17 cellular contexts compared by ENCODE assay signal in genomic region chr1:93979040-93979717, GRCh38.
A peak's percentile ranks its signal among the peaks of the same experiment; 100 is the strongest.
DNase-seq lines count a peak whose midpoint lies in the region; ATAC-seq, FAIRE-seq and TF ChIP-seq lines count a peak whose summit lies in the region.
"Had no signal": no experiment of that assay in that cellular context is flagged by ENCODE, and none has a peak within 500 bp of the region (broad histone marks: within the 10 kb centered on the region; RNA-seq: fewer than 3 reads in every experiment).

No MANE protein-coding gene starts in this region.

- TF ChIP-seq CTCF in WERI-Rb-1 (IDR thresholded peaks at IDR 0.05; ENCODE audit: low read depth, low read length) (no peak), hepatocyte (IDR thresholded peaks at IDR 0.05; ENCODE audit: poor library complexity) (no peak), pancreas (IDR thresholded peaks at IDR 0.05) (no peak)

- H3K36me3 ChIP-seq in WERI-Rb-1 (no peaks in the 10 kb centered on the region), hepatocyte (replicated peaks; ENCODE audit: insufficient read depth, low read depth) (no peaks in the 10 kb centered on the region), pancreas (no peaks in the 10 kb centered on the region)
- H3K36me3 ChIP-seq: brain microvascular endothelial cell, SJCRH30 had no signal

- H3K4me2 ChIP-seq in hepatocyte, result no peak overlapping the region

- DNase-seq in ELF-1 (ENCODE audit: low read depth, low spot score) (peak; percentile 53), WERI-Rb-1 (no peak), hepatocyte (ENCODE audit: low spot score) (no peak), pancreas (no peak), ureter (ENCODE audit: low spot score) (no peak), inferior parietal cortex (ENCODE audit: extremely low spot score) (no peak)
- DNase-seq in activated CD4-positive, CD25-positive, alpha-beta regulatory T cell (lab: John Stamatoyannopoulos, UW), result no peak
- DNase-seq: activated CD4-positive, alpha-beta T cell treated with anti-CD3 and anti-CD28 coated beads for 36 hours; activated naive CD4-positive, alpha-beta T cell; brain microvascular endothelial cell; GF-D8; hippocampal formation; natural killer cell; NCI-H1930 had no signal

- ATAC-seq in pancreas (peak in 3 of 4 donors; percentile 10 to 26 (median 24)), GM21723 (IDR thresholded peaks at IDR 0.05; ENCODE audit: unreplicated experiment) (no peak)
- ATAC-seq: activated CD4-positive, alpha-beta T cell treated with anti-CD3 and anti-CD28 coated beads for 36 hours; natural killer cell had no signal

- peaks cover 21% of the 10 kb centered on the region for H3K4me1 ChIP-seq in hepatocyte (ENCODE audit: insufficient read depth)
- H3K4me1 ChIP-seq in pancreas, result peaks cover 6 to 12% (median 6%) of the 10 kb centered on the region in 3 donors
- H3K4me1 ChIP-seq: SJCRH30 had no signal

- no peaks in the 10 kb centered on the region for H3K9me3 ChIP-seq in WERI-Rb-1 (ENCODE audit: severe bottlenecking)
- no peaks in the 10 kb centered on the region for H3K9me3 ChIP-seq in hepatocyte (ENCODE audit: low read depth)
- H3K9me3 ChIP-seq in pancreas, result no peaks in the 10 kb centered on the region
- H3K9me3 ChIP-seq: SJCRH30 had no signal

- H3K9me2 ChIP-seq in hepatocyte (replicated peaks; ENCODE audit: insufficient read depth), result no peaks in the 10 kb centered on the region

- H3K4me3 ChIP-seq in WERI-Rb-1 (ENCODE audit: low read depth, low read length), result no peak overlapping the region
- H3K4me3 ChIP-seq in hepatocyte, result no peak overlapping the region
- H3K4me3 ChIP-seq in pancreas, result no peak overlapping the region
- H3K4me3 ChIP-seq: SJCRH30 had no signal

- no peak overlapping the region for H2AFZ ChIP-seq in hepatocyte

- no peaks in the 10 kb centered on the region for H3K27me3 ChIP-seq in WERI-Rb-1 (ENCODE audit: insufficient read depth, low read depth, severe bottlenecking)
- no peaks in the 10 kb centered on the region for H3K27me3 ChIP-seq in hepatocyte
- no peaks in the 10 kb centered on the region for H3K27me3 ChIP-seq in pancreas
- H3K27me3 ChIP-seq: brain microvascular endothelial cell, SJCRH30 had no signal

- intact Hi-C loops in pancreas (cut with DNase I), result no loop called here

- FAIRE-seq in pancreas (lab: Jason Lieb, UNC), result no peak
- FAIRE-seq: H54 had no signal

- H3K27ac ChIP-seq in WERI-Rb-1 (peak overlapping the region; percentile 95), hepatocyte (peak overlapping the region; percentile 47), pancreas (peak overlapping the region; percentile 17 to 63 (median 42))
- H3K27ac ChIP-seq: brain microvascular endothelial cell, SJCRH30 had no signal

- H4K20me1 ChIP-seq in hepatocyte (ENCODE audit: insufficient read depth, poor library complexity, severe bottlenecking), result no peaks in the 10 kb centered on the region

- 76% methylated on average over 7 of the region's 7 CpGs for WGBS in hepatocyte (ENCODE audit: low lambda C conversion rate, missing lambda C conversion rate)
- 68 to 78% methylated on average over 7 of the region's 7 CpGs for WGBS in pancreas, 2 donors

- H3K79me2 ChIP-seq in hepatocyte, result no peaks in the 10 kb centered on the region

Comparison
In these comparisons a context has a peak if more than half of its experiments do, and no peak if none do; other contexts are left out.
1. H3K27ac ChIP-seq: peak in every context shown above with its lines; median percentile 95 in WERI-Rb-1; 47 in hepatocyte; 42 in pancreas.